ENCODE assay signal across 8 cellular contexts in the genomic region with DNA sequence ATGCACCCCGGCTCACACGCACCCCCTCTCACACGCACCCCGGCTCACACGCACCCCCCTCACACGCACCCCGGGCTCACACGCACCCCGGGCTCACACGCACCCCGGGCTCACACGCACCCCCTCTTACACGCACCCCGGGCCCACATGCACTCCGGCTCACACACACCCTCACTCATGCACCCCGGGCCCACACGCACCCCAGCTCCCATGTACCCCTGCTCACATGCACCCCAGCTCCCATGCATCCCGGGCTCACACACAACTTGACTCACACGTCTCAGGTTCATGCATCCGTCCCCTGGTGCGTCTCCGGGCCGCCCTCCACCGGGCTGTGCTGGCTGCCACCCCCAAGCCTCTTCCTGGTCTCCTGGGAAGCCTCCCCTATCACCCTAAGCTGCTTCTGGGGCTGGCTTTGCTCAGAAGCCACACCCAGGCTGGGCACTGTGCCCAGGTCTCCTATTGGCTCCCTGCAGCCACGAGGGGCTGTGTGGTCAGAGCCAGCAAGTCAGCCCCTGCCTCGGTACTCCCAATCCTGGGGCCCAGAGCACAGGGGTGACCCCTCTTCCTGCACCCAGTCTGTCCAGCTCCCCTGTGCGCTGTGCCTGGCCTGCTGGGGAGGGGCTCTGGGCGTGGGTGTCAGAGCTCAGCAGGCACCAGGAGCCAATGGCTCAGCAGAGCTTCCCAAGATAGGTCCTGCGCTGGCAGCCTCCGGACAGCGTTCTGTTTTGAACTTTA. TPM values are rescaled to one million over a fixed set of nuclear protein-coding genes. Genes with fewer than 3 reads are reported as not detected.
DNase-seq lines count a peak whose midpoint lies in the region; ATAC-seq and TF ChIP-seq lines count a peak whose summit lies in the region.

No MANE protein-coding gene starts in this region.

- H3K27me3 ChIP-seq in HCT116 (ENCODE audit: insufficient read depth, low read length) (no peaks in the 10 kb centered on the region), endodermal cell (ENCODE audit: control insufficient read depth, insufficient read depth, low read length, poor library complexity, severe bottlenecking) (no peaks in the 10 kb centered on the region)

- no TSS peak for BruUV-seq in HCT116 (replicated peaks; lab: Mats Ljungman, UMichigan)

- no peaks in the 10 kb centered on the region for H3K4me1 Mint-ChIP-seq in activated CD4-positive, alpha-beta T cell treated with anti-CD3 and anti-CD28 coated beads, Interleukin-2, amount 10 ng/mL, durations not matched to agents 24 days and 14 days
- H3K4me1 Mint-ChIP-seq in endodermal cell: peaks cover 5% of the 10 kb centered on the region

- no peak overlapping the region for H3K27ac Mint-ChIP-seq in activated CD4-positive, alpha-beta T cell treated with anti-CD3 and anti-CD28 coated beads, Interleukin-2, amount 10 ng/mL, durations not matched to agents 24 days and 14 days
- H3K27ac Mint-ChIP-seq in endodermal cell: no peak overlapping the region

- no peaks in the 10 kb centered on the region for H3K79me2 ChIP-seq in HCT116 (ENCODE audit: insufficient read depth, low read length)

- DNase-seq in HCT116 (ENCODE audit: low read depth, low spot score) (no peak), OCI-M1 (lab: John Stamatoyannopoulos, UW) (peak; percentile 60), fibroblast of gingiva (ENCODE audit: low read depth) (peak; percentile 78), posterior cingulate gyrus (peak; percentile 64 to 98 (median 88)), endodermal cell (no peak)
- DNase-seq in activated CD4-positive, alpha-beta T cell treated with anti-CD3 and anti-CD28 coated beads, Interleukin-2, amount 10 ng/mL, durations not matched to agents 24 days and 14 days: no peak
- DNase-seq in activated CD4-positive, alpha-beta T cell treated with anti-CD3 and anti-CD28 coated beads, Interleukin-2, amount 50 U/mL, for 48 hours: no peak

- WGBS in endodermal cell (ENCODE audit: insufficient coverage in 1 of 2, insufficient read length in 1 of 2), 2 experiments: 86 to 91% methylated on average over 15 to 19 of the region's 31 CpGs

- H4K20me1 ChIP-seq in HCT116 (ENCODE audit: insufficient read depth): no peaks in the 10 kb centered on the region

- RAD21 ChIA-PET in HCT116 (lab: Charles Lee; ENCODE audit: low non-redundant PET in 1 of 2, low total read pairs in 2 of 2, uncharacterized antibody in 2 of 2, unreplicated experiment in 2 of 2): interaction anchor here in 1 of 2 experiments (0.8 kb wide), 1 partner anchor 257 kb away, joined by 3 read pairs; no protein-coding TSS in a partner anchor

- H3K36me3 ChIP-seq in HCT116 (ENCODE audit: control insufficient read depth in 1 of 2, insufficient read depth in 2 of 2, low read length in 2 of 2): no peaks in the 10 kb centered on the region
- H3K36me3 ChIP-seq in endodermal cell (ENCODE audit: control insufficient read depth, insufficient read depth, low read length): no peaks in the 10 kb centered on the region

- intact Hi-C loops in HCT116 (cut with micrococcal nuclease) (no loop called here), posterior cingulate gyrus (cut with DNase I) (no loop called here)
- intact Hi-C loops in activated CD4-positive, alpha-beta T cell treated with anti-CD3 and anti-CD28 coated beads, Interleukin-2, amount 10 ng/mL, durations not matched to agents 24 days and 14 days (cut with micrococcal nuclease): no loop called here

- no peaks in the 10 kb centered on the region for H3K9me2 ChIP-seq in HCT116 (ENCODE audit: insufficient read depth)

- H3K27me3 Mint-ChIP-seq in activated CD4-positive, alpha-beta T cell treated with anti-CD3 and anti-CD28 coated beads, Interleukin-2, amount 10 ng/mL, durations not matched to agents 24 days and 14 days: no peaks in the 10 kb centered on the region
- no peaks in the 10 kb centered on the region for H3K27me3 Mint-ChIP-seq in endodermal cell (ENCODE audit: insufficient read depth)

- POLR2A ChIA-PET in HCT116 (lab: Charles Lee): no interaction called here

- no peaks in the 10 kb centered on the region for H3K36me3 Mint-ChIP-seq in activated CD4-positive, alpha-beta T cell treated with anti-CD3 and anti-CD28 coated beads, Interleukin-2, amount 10 ng/mL, durations not matched to agents 24 days and 14 days (ENCODE audit: low read depth)
- peaks cover 3% of the 10 kb centered on the region for H3K36me3 Mint-ChIP-seq in endodermal cell (ENCODE audit: low read depth)

- CTCF ChIA-PET in HCT116 (lab: Charles Lee): interaction anchor here (1.3 kb wide), 1 partner anchor 11 kb away, joined by 4 read pairs; no protein-coding TSS in a partner anchor

- TF ChIP-seq RAD21 in HCT116 (IDR thresholded peaks at IDR 0.05; ENCODE audit: low read depth): no peak

- H3K4me2 ChIP-seq in HCT116 (ENCODE audit: low read length): peak overlapping the region; percentile 17; the same call in 1 of the 2 replicates

- H3K27ac ChIP-seq in HCT116 (ENCODE audit: low read depth, low read length) (peak overlapping the region; percentile 42; the same call in 1 of the 2 replicates), endodermal cell (ENCODE audit: low read depth, low read length) (no peak overlapping the region)

- H3K4me1 ChIP-seq in HCT116 (ENCODE audit: control insufficient read depth in 1 of 2, insufficient read depth in 2 of 2, low read length in 2 of 2) (peaks cover 7 to 23% of the 10 kb centered on the region in 2 experiments), endodermal cell (ENCODE audit: control insufficient read depth, insufficient read depth, low read length) (no peaks in the 10 kb centered on the region)

- TF ChIP-seq POLR2A in HCT116 (IDR thresholded peaks at IDR 0.05; ENCODE audit: borderline replicate concordance, extremely low read depth, insufficient read depth, insufficient read length): no peak

- no peak overlapping the region for H3K4me3 Mint-ChIP-seq in activated CD4-positive, alpha-beta T cell treated with anti-CD3 and anti-CD28 coated beads, Interleukin-2, amount 10 ng/mL, durations not matched to agents 24 days and 14 days
- H3K4me3 Mint-ChIP-seq in endodermal cell: no peak overlapping the region

- H3K9me3 Mint-ChIP-seq in activated CD4-positive, alpha-beta T cell treated with anti-CD3 and anti-CD28 coated beads, Interleukin-2, amount 10 ng/mL, durations not matched to agents 24 days and 14 days: no peaks in the 10 kb centered on the region
- H3K9me3 Mint-ChIP-seq in endodermal cell: no peaks in the 10 kb centered on the region

- TF ChIP-seq CTCF in HCT116 (IDR thresholded peaks at IDR 0.05 in 2 of 3, conservative IDR thresholded peaks at IDR 0.05 in 1 of 3; ENCODE audit: borderline replicate concordance in 1 of 3, insufficient read depth in 1 of 3, low read depth in 2 of 3, low read length in 2 of 3) (no peak), endodermal cell (conservative IDR thresholded peaks at IDR 0.05) (no peak)

- H3K9ac ChIP-seq in HCT116 (ENCODE audit: low read length) (no peak overlapping the region), endodermal cell (ENCODE audit: extremely low read depth, low read length, poor library complexity, severe bottlenecking) (no peak overlapping the region)

- no peak overlapping the region for H2AFZ ChIP-seq in HCT116 (ENCODE audit: low read depth, low read length, poor library complexity, severe bottlenecking)

- peak; percentile 55 for ATAC-seq in HCT116
- ATAC-seq in HG02973 (IDR thresholded peaks at IDR 0.05; ENCODE audit: unreplicated experiment): no peak

- H3K4me3 ChIP-seq in HCT116 (replicated peaks in 1 of 2; ENCODE audit: low read depth in 1 of 2, low read length in 2 of 2): no peak overlapping the region
- H3K4me3 ChIP-seq in endodermal cell (ENCODE audit: low read length): no peak overlapping the region

- no peaks in the 10 kb centered on the region for H3K9me3 ChIP-seq in HCT116 (ENCODE audit: control insufficient read depth in 1 of 2, insufficient read depth in 1 of 2, low read depth in 1 of 2, low read length in 2 of 2)
- H3K9me3 ChIP-seq in endodermal cell (ENCODE audit: control insufficient read depth, low read length): no peaks in the 10 kb centered on the region

TF ChIP-seq in HCT116, 20 proteins besides CTCF, POLR2A, EP300 and RAD21 (continues in another document):
- TF ChIP-seq, protein P1, sequence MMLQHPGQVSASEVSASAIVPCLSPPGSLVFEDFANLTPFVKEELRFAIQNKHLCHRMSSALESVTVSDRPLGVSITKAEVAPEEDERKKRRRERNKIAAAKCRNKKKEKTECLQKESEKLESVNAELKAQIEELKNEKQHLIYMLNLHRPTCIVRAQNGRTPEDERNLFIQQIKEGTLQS (IDR thresholded peaks at IDR 0.05): no peak
- TF ChIP-seq SRF (IDR thresholded peaks at IDR 0.05; ENCODE audit: low read depth): no peak

RNA-seq across cellular contexts. Expression of gene TSPAN4, which starts 16.9 kb away (rescaled TPM):
- total RNA-seq in HCT116 (2021; ENCODE audit: unreplicated experiment) (50.3 TPM), endodermal cell (10 to 100 TPM; 56.8 to 71.1 TPM)
- polyA plus RNA-seq in HCT116 (2012): 61.5 and 64.3 TPM in 2 replicates
- 14.8 and 15.1 TPM in 2 replicates for total RNA-seq in activated CD4-positive, alpha-beta T cell treated with anti-CD3 and anti-CD28 coated beads, Interleukin-2, amount 10 ng/mL, durations not matched to agents 24 days and 14 days
- polyA plus RNA-seq in endodermal cell (2013, experiment 1 of 2): 51.9 TPM
- 47.2 TPM for polyA plus RNA-seq in endodermal cell (2013, experiment 2 of 2)

RNA-seq across cellular contexts. Expression of gene POLR2L, which starts 17.2 kb away (rescaled TPM):
- total RNA-seq in HCT116 (2021; ENCODE audit: unreplicated experiment) (211 TPM), endodermal cell (100 to 1,000 TPM; 139 to 148 TPM)
- 308 and 311 TPM in 2 replicates for polyA plus RNA-seq in HCT116 (2012)
- total RNA-seq in activated CD4-positive, alpha-beta T cell treated with anti-CD3 and anti-CD28 coated beads, Interleukin-2, amount 10 ng/mL, durations not matched to agents 24 days and 14 days: 113 and 117 TPM in 2 replicates
- polyA plus RNA-seq in endodermal cell (2013, experiment 1 of 2): 111 TPM
- polyA plus RNA-seq in endodermal cell (2013, experiment 2 of 2): 114 TPM

RNA-seq across cellular contexts. Expression of gene CD151, which starts 26.8 kb away (rescaled TPM):
- total RNA-seq in HCT116 (2021; ENCODE audit: unreplicated experiment): 296 TPM
- polyA plus RNA-seq in HCT116 (2012): 435 and 571 TPM in 2 replicates
- total RNA-seq in activated CD4-positive, alpha-beta T cell treated with anti-CD3 and anti-CD28 coated beads, Interleukin-2, amount 10 ng/mL, durations not matched to agents 24 days and 14 days: 81.0 and 87.3 TPM in 2 replicates
- 100 to 1,000 TPM; 139 to 165 TPM for total RNA-seq in endodermal cell
- polyA plus RNA-seq in endodermal cell (2013, experiment 1 of 2): 153 TPM
- polyA plus RNA-seq in endodermal cell (2013, experiment 2 of 2): 149 TPM

RNA-seq across cellular contexts. Expression of gene CRACR2B, which starts 31.8 kb away (rescaled TPM):
- total RNA-seq in HCT116 (2021; ENCODE audit: unreplicated experiment): 11.8 TPM
- 9.1 and 10.2 TPM in 2 replicates for polyA plus RNA-seq in HCT116 (2012)
- 1.5 and 3.0 TPM in 2 replicates for total RNA-seq in activated CD4-positive, alpha-beta T cell treated with anti-CD3 and anti-CD28 coated beads, Interleukin-2, amount 10 ng/mL, durations not matched to agents 24 days and 14 days
- 10 to 100 TPM; 22.3 to 28.1 TPM for total RNA-seq in endodermal cell
- 9.0 TPM for polyA plus RNA-seq in endodermal cell (2013, experiment 1 of 2)
- 6.2 TPM for polyA plus RNA-seq in endodermal cell (2013, experiment 2 of 2)

RNA-seq across cellular contexts. Expression of gene PNPLA2, which starts 40.8 kb away (rescaled TPM):
- total RNA-seq in HCT116 (2021; ENCODE audit: unreplicated experiment) (124 TPM), endodermal cell (10 to 100 TPM; 77.0 to 77.6 TPM)
- 115 and 142 TPM in 2 replicates for polyA plus RNA-seq in HCT116 (2012)
- total RNA-seq in activated CD4-positive, alpha-beta T cell treated with anti-CD3 and anti-CD28 coated beads, Interleukin-2, amount 10 ng/mL, durations not matched to agents 24 days and 14 days: 55.0 and 56.4 TPM in 2 replicates
- polyA plus RNA-seq in endodermal cell (2013, experiment 1 of 2): 35.9 TPM
- polyA plus RNA-seq in endodermal cell (2013, experiment 2 of 2): 30.1 TPM

Comparison
In these comparisons a context has a peak if more than half of its experiments do, and no peak if none do; other contexts are left out.
1. DNase-seq: peak in OCI-M1 (single experiment), fibroblast of gingiva (single experiment) and posterior cingulate gyrus (10 of 10); none in HCT116 (single experiment), activated CD4-positive, alpha-beta T cell treated with anti-CD3 and anti-CD28 coated beads, Interleukin-2, amount 10 ng/mL, durations not matched to agents 24 days and 14 days (single experiment), activated CD4-positive, alpha-beta T cell treated with anti-CD3 and anti-CD28 coated beads, Interleukin-2, amount 50 U/mL, for 48 hours (0 of 2) and endodermal cell (single experiment).